2 cellular contexts compared by ENCODE assay signal in genomic region chr1:227953022-227953412, GRCh38.
A peak's percentile ranks its signal among the peaks of the same experiment; 100 is the strongest.
TF ChIP-seq lines count a peak whose summit lies in the region.

No MANE protein-coding gene starts in this region.

TF ChIP-seq in HepG2, 621 proteins besides CTCF, POLR2A, EP300 and RAD21:
- no peak for TF ChIP-seq AKNA (CRISPR knock-in tag; IDR thresholded peaks at IDR 0.05; ENCODE audit: borderline replicate concordance)
- TF ChIP-seq SIX4 (CRISPR knock-in tag; IDR thresholded peaks at IDR 0.05): no peak
- TF ChIP-seq DNMT3B (CRISPR knock-in tag; conservative IDR thresholded peaks at IDR 0.05): no peak
- peak; percentile 47 for TF ChIP-seq PHB2 (IDR thresholded peaks at IDR 0.05; ENCODE audit: partially characterized antibody)
- no peak for TF ChIP-seq MLX (CRISPR knock-in tag; IDR thresholded peaks at IDR 0.05)
- TF ChIP-seq BATF2 (CRISPR knock-in tag; IDR thresholded peaks at IDR 0.05): no peak
- no peak for TF ChIP-seq MIER3 (CRISPR knock-in tag; IDR thresholded peaks at IDR 0.05; ENCODE audit: borderline replicate concordance)

TF ChIP-seq in SK-N-SH, 30 proteins besides CTCF, POLR2A, EP300 and RAD21:
- no peak for TF ChIP-seq CHD2 (IDR thresholded peaks at IDR 0.05; ENCODE audit: low read length, partially characterized antibody)
- no peak for TF ChIP-seq USF2 (IDR thresholded peaks at IDR 0.05; ENCODE audit: borderline replicate concordance, low read depth, low read length)
- no peak for TF ChIP-seq TCF12 (IDR thresholded peaks at IDR 0.05)
- TF ChIP-seq NRF1 (IDR thresholded peaks at IDR 0.05; ENCODE audit: low read depth, low read length): no peak
- TF ChIP-seq YY1 (IDR thresholded peaks at IDR 0.05; ENCODE audit: low read depth): no peak
- no peak for TF ChIP-seq SMC3 (IDR thresholded peaks at IDR 0.05; ENCODE audit: low read depth, low read length)
- TF ChIP-seq TEAD4 (IDR thresholded peaks at IDR 0.05; ENCODE audit: borderline replicate concordance, insufficient read depth): no peak
- no peak for TF ChIP-seq RFX5 (IDR thresholded peaks at IDR 0.05; ENCODE audit: low read length)
- TF ChIP-seq FOXM1 (IDR thresholded peaks at IDR 0.05; ENCODE audit: low read depth): no peak
- TF ChIP-seq ELF1 (IDR thresholded peaks at IDR 0.05): no peak
- TF ChIP-seq PBX3 (IDR thresholded peaks at IDR 0.05): no peak
